1 cellular context compared by ENCODE assay signal in genomic region chr11:65498977-65499712, GRCh38.
TF ChIP-seq lines count a peak whose summit lies in the region.

Gene MALAT1, plus strand, starts transcription at chr11:65499045.

TF ChIP-seq in HEK293, 187 proteins besides CTCF, POLR2A, EP300 and RAD21 (continued from another document):
- TF ChIP-seq TRIM28 (IDR thresholded peaks at IDR 0.05; ENCODE audit: borderline replicate concordance, low read length) (no peak), SCRT1 (tag by site-specific recombination; IDR thresholded peaks at IDR 0.05; ENCODE audit: borderline replicate concordance) (0 out of 2 replicates have a peak, but pooled peaks have one; percentile 13), ZNF837 (tag by site-specific recombination; IDR thresholded peaks at IDR 0.05) (no peak), ZNF211 (tag by site-specific recombination; IDR thresholded peaks at IDR 0.05; ENCODE audit: low read depth) (no peak), ZBTB17 (tag by site-specific recombination; IDR thresholded peaks at IDR 0.05) (no peak), ZNF473 (tag by site-specific recombination; IDR thresholded peaks at IDR 0.05) (no peak), ZNF341 (tag by site-specific recombination; IDR thresholded peaks at IDR 0.05; ENCODE audit: low read depth) (no peak), EGR2 (tag by site-specific recombination; IDR thresholded peaks at IDR 0.05; ENCODE audit: low read depth) (peak; percentile 53; the same call in 1 of the 2 replicates), ZNF600 (tag by site-specific recombination; IDR thresholded peaks at IDR 0.05) (no peak), ZNF76 (tag by site-specific recombination; IDR thresholded peaks at IDR 0.05; ENCODE audit: borderline replicate concordance, low read depth) (peak; percentile 49; the same call in 1 of the 2 replicates), GLIS1 (tag by site-specific recombination; IDR thresholded peaks at IDR 0.05) (peak; percentile 41), ZNF518A (tag by site-specific recombination; conservative IDR thresholded peaks at IDR 0.05; ENCODE audit: low read depth) (no peak), ZNF416 (tag by site-specific recombination; IDR thresholded peaks at IDR 0.05) (no peak), ZBTB11 (tag by site-specific recombination; conservative IDR thresholded peaks at IDR 0.05; ENCODE audit: low read depth) (peak; percentile 0; the same call in 1 of the 2 replicates), ZNF366 (tag by site-specific recombination; conservative IDR thresholded peaks at IDR 0.05) (peak; percentile 60; the same call in 1 of the 2 replicates), KLF10 (tag by site-specific recombination; IDR thresholded peaks at IDR 0.05) (peak; percentile 83; the same call in 1 of the 2 replicates), ZNF426 (tag by site-specific recombination; IDR thresholded peaks at IDR 0.05) (no peak), ZNF302 (tag by site-specific recombination; IDR thresholded peaks at IDR 0.05; ENCODE audit: low read depth) (no peak), ZNF114 (tag by site-specific recombination; IDR thresholded peaks at IDR 0.05) (no peak), ZNF280D (tag by site-specific recombination; IDR thresholded peaks at IDR 0.05) (no peak), OVOL3 (tag by site-specific recombination; IDR thresholded peaks at IDR 0.05) (no peak), ZBTB44 (tag by site-specific recombination; IDR thresholded peaks at IDR 0.05) (0 out of 2 replicates have a peak, but pooled peaks have one; percentile 23), ZNF350 (tag by site-specific recombination; IDR thresholded peaks at IDR 0.05) (no peak), ZNF843 (tag by site-specific recombination; IDR thresholded peaks at IDR 0.05) (no peak), ZBTB1 (tag by site-specific recombination; IDR thresholded peaks at IDR 0.05) (no peak), ZBTB21 (tag by site-specific recombination; IDR thresholded peaks at IDR 0.05) (peak; percentile 29; the same call in 1 of the 2 replicates), ZFP37 (tag by site-specific recombination; IDR thresholded peaks at IDR 0.05) (peak; percentile 8; the same call in 1 of the 2 replicates), ZNF394 (tag by site-specific recombination; IDR thresholded peaks at IDR 0.05; ENCODE audit: borderline replicate concordance) (peak; percentile 61), ZNF2 (tag by site-specific recombination; IDR thresholded peaks at IDR 0.05) (peak; percentile 62; the same call in 1 of the 2 replicates), ZNF362 (tag by site-specific recombination; IDR thresholded peaks at IDR 0.05) (peak; percentile 88), ZNF248 (tag by site-specific recombination; IDR thresholded peaks at IDR 0.05) (no peak), ZNF23 (tag by site-specific recombination; IDR thresholded peaks at IDR 0.05; ENCODE audit: borderline replicate concordance) (no peak), ZNF221 (tag by site-specific recombination; IDR thresholded peaks at IDR 0.05; ENCODE audit: borderline replicate concordance) (no peak), ATF2 (tag by site-specific recombination; IDR thresholded peaks at IDR 0.05; ENCODE audit: low read depth) (peak; percentile 49; the same call in 1 of the 2 replicates), ZNF19 (tag by site-specific recombination; IDR thresholded peaks at IDR 0.05; ENCODE audit: low read depth) (no peak)
TF ChIP-seq in HEK293: peak in this region for 39.
